In the genomic region with DNA sequence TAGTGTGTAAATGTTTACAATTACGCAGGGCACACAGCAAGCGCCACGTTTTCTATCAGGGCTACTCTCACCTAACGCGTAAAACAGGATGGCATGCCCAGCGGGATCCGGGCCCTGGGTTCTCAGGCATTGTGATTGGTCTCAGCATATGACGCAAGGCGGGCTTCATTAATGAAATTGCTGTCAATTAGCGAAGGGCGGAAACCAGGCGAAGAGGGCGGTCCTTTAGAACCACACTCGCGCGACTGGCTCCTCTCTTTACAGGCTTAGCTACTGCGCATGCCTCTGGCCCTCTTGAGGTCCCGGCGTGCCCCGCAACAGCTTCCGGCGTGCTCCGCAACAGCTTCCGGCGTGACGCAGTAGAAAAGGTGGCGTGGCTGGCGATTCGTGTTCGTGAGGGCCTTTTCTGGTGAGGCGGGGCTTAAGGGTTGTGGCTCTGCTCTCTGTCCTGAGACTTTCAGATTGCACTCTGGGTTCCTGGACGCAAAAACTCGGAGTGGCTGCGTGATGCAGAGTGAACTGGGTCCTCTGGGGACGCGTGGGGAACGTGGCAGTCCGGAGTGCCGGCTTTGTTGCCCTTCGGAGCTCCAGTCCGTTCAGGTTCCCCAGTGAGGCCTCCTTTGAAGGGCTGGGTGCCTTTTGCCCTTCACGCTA, we compare ENCODE assay signal across 8 cellular contexts. TPM values are rescaled to one million over a fixed set of nuclear protein-coding genes. Genes with fewer than 3 reads are reported as not detected.
DNase-seq lines count a peak whose midpoint lies in the region; ATAC-seq and TF ChIP-seq lines count a peak whose summit lies in the region.

No MANE protein-coding gene starts in this region.

- DNase-seq in BJ (ENCODE audit: low read depth) = peak; percentile 84
- DNase-seq in NCI-H2171 treated with DMSO at 0.1 percent for 48 hours (lab: John Stamatoyannopoulos, UW) = peak; percentile 97
- peak; percentile 69 to 71 for DNase-seq in activated CD8-positive, alpha-beta memory T cell treated with anti-CD3 and anti-CD28 coated beads for 1 hour (ENCODE audit: extremely low read depth in 1 of 2, low read depth in 1 of 2)
- DNase-seq in effector memory CD4-positive, alpha-beta T cell = peak; percentile 71 to 83 (median 82)
- peak; percentile 89 for DNase-seq in middle frontal gyrus (ENCODE audit: extremely low spot score, low spot score)
- DNase-seq in stimulated activated CD8-positive, alpha-beta memory T cell treated with anti-CD3 and anti-CD28 coated beads, Interleukin-4, amount 100 ng/mL, for 24 hours (ENCODE audit: low read depth) = peak; percentile 79
- DNase-seq in NCI-H748 (lab: John Stamatoyannopoulos, UW; ENCODE audit: unreplicated experiment) = no peak

- TF ChIP-seq CTCF in BJ (IDR thresholded peaks at IDR 0.05; ENCODE audit: insufficient read depth, low read depth, low read length) = no peak

- peak overlapping the region; percentile 60 for H3K27ac ChIP-seq in effector memory CD4-positive, alpha-beta T cell (ENCODE audit: insufficient read depth, low read length, poor library complexity, severe bottlenecking)

- H3K4me3 ChIP-seq in BJ (ENCODE audit: low read depth, low read length) = peak overlapping the region; percentile 61
- peak overlapping the region; percentile 55 for H3K4me3 ChIP-seq in effector memory CD4-positive, alpha-beta T cell (ENCODE audit: insufficient read depth, low read depth, low read length, poor library complexity, severe bottlenecking)

- POLR2A ChIA-PET in BJ (lab: Charles Lee) = interaction anchor here (1.3 kb wide), 1 partner anchor 35 kb away, joined by 3 read pairs; no protein-coding TSS in a partner anchor

- no peaks in the 10 kb centered on the region for H3K9me3 ChIP-seq in effector memory CD4-positive, alpha-beta T cell (ENCODE audit: control insufficient read depth, low read length)

- no peaks in the 10 kb centered on the region for H3K36me3 ChIP-seq in BJ (ENCODE audit: control insufficient read depth, insufficient read depth, low read length)
- no peaks in the 10 kb centered on the region for H3K36me3 ChIP-seq in effector memory CD4-positive, alpha-beta T cell (ENCODE audit: control insufficient read depth, insufficient read depth, low read length)

- CTCF ChIA-PET in BJ (lab: Yijun Ruan, JAX) = interaction anchor here (1.5 kb wide), 1 partner anchor 10 kb away, joined by 4 read pairs; no protein-coding TSS in a partner anchor

- no peaks in the 10 kb centered on the region for H3K27me3 ChIP-seq in BJ (ENCODE audit: control insufficient read depth, insufficient read depth, low read length)
- no peaks in the 10 kb centered on the region for H3K27me3 ChIP-seq in effector memory CD4-positive, alpha-beta T cell (replicated peaks; ENCODE audit: control insufficient read depth, insufficient read depth, low read length, poor library complexity, severe bottlenecking)

- no peaks in the 10 kb centered on the region for H3K4me1 ChIP-seq in effector memory CD4-positive, alpha-beta T cell (ENCODE audit: control insufficient read depth, insufficient read depth, low read length, poor library complexity, severe bottlenecking)

- peak; percentile 48 for ATAC-seq in GM21529 (IDR thresholded peaks at IDR 0.05; ENCODE audit: unreplicated experiment)

RNA-seq across cellular contexts. Expression of a gene that starts 9.2 kb away (rescaled TPM):
- polyA plus RNA-seq in BJ (2011; rRNA removed) = 0.17 TPM in 1 of 2 replicates, not detected in the other
- polyA minus RNA-seq in BJ (2011; rRNA and poly(A)+ RNA removed) = 0.09 TPM in 1 of 2 replicates, not detected in the other

RNA-seq across cellular contexts. Expression of a gene that starts 35.9 kb away (rescaled TPM):
- polyA plus RNA-seq in BJ (2011; rRNA removed) = 13.8 and 14.0 TPM in 2 replicates
- polyA minus RNA-seq in BJ (2011; rRNA and poly(A)+ RNA removed) = 5.6 and 6.2 TPM in 2 replicates

RNA-seq across cellular contexts. Expression of a gene that starts 36.1 kb away (rescaled TPM):
- polyA plus RNA-seq in BJ (2011; rRNA removed) = 10.0 and 10.6 TPM in 2 replicates
- 4.6 and 7.5 TPM in 2 replicates for polyA minus RNA-seq in BJ (2011; rRNA and poly(A)+ RNA removed)

RNA-seq across cellular contexts. Expression of a gene that starts 59.6 kb away (rescaled TPM):
- polyA plus RNA-seq in BJ (2011; rRNA removed) = 9.6 and 13.6 TPM in 2 replicates
- polyA minus RNA-seq in BJ (2011; rRNA and poly(A)+ RNA removed) = 5.6 and 5.8 TPM in 2 replicates

RNA-seq across cellular contexts. Expression of a gene that starts 59.7 kb away (rescaled TPM):
- 2.0 and 3.7 TPM in 2 replicates for polyA plus RNA-seq in BJ (2011; rRNA removed)
- polyA minus RNA-seq in BJ (2011; rRNA and poly(A)+ RNA removed) = 1.8 and 2.7 TPM in 2 replicates
